ENCODE assay signal across 1 cellular context in genomic region chr1:151540021-151540981, GRCh38.
TF ChIP-seq lines count a peak whose summit lies in the region.

Gene TUFT1, plus strand, starts transcription at chr1:151540309. Its CDS starts 58 bp downstream, at chr1:151540367.

TF ChIP-seq in HEK293, 187 proteins besides CTCF, POLR2A, EP300 and RAD21 (continued from another document and continues in another):
- TF ChIP-seq ATF2 (tag by site-specific recombination; IDR thresholded peaks at IDR 0.05; ENCODE audit: low read depth), result peak; percentile 47
- TF ChIP-seq ZNF416 (tag by site-specific recombination; IDR thresholded peaks at IDR 0.05), result no peak
- TF ChIP-seq ZIC2 (tag by site-specific recombination; IDR thresholded peaks at IDR 0.05), result peak; percentile 56; the same call in 1 of the 2 replicates
- TF ChIP-seq ZNF10 (tag by site-specific recombination; IDR thresholded peaks at IDR 0.05), result peak; percentile 53; the same call in 1 of the 2 replicates
- TF ChIP-seq, protein P1, sequence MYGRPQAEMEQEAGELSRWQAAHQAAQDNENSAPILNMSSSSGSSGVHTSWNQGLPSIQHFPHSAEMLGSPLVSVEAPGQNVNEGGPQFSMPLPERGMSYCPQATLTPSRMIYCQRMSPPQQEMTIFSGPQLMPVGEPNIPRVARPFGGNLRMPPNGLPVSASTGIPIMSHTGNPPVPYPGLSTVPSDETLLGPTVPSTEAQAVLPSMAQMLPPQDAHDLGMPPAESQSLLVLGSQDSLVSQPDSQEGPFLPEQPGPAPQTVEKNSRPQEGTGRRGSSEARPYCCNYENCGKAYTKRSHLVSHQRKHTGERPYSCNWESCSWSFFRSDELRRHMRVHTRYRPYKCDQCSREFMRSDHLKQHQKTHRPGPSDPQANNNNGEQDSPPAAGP (tag by site-specific recombination; IDR thresholded peaks at IDR 0.05), result peak; percentile 80; the same call in 1 of the 2 replicates
- TF ChIP-seq KLF16 (tag by site-specific recombination; IDR thresholded peaks at IDR 0.05), result peak; percentile 97
- no peak for TF ChIP-seq ZNF157 (tag by site-specific recombination; IDR thresholded peaks at IDR 0.05)
- TF ChIP-seq ZNF146 (tag by site-specific recombination; IDR thresholded peaks at IDR 0.05), result no peak
- TF ChIP-seq ZNF624 (tag by site-specific recombination; IDR thresholded peaks at IDR 0.05), result no peak
- TF ChIP-seq, protein P2, sequence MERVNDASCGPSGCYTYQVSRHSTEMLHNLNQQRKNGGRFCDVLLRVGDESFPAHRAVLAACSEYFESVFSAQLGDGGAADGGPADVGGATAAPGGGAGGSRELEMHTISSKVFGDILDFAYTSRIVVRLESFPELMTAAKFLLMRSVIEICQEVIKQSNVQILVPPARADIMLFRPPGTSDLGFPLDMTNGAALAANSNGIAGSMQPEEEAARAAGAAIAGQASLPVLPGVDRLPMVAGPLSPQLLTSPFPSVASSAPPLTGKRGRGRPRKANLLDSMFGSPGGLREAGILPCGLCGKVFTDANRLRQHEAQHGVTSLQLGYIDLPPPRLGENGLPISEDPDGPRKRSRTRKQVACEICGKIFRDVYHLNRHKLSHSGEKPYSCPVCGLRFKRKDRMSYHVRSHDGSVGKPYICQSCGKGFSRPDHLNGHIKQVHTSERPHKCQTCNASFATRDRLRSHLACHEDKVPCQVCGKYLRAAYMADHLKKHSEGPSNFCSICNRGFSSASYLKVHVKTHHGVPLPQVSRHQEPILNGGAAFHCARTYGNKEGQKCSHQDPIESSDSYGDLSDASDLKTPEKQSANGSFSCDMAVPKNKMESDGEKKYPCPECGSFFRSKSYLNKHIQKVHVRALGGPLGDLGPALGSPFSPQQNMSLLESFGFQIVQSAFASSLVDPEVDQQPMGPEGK (tag by site-specific recombination; IDR thresholded peaks at IDR 0.05), result peak; percentile 83
- no peak for TF ChIP-seq ZNF169 (tag by site-specific recombination; IDR thresholded peaks at IDR 0.05)
- TF ChIP-seq ZNF488 (tag by site-specific recombination; IDR thresholded peaks at IDR 0.05), result no peak
- peak; percentile 95 for TF ChIP-seq ZBTB26 (tag by site-specific recombination; optimal IDR thresholded peaks at IDR 0.05)
- no peak; the same call in 1 of the 2 replicates for TF ChIP-seq ZNF341 (tag by site-specific recombination; IDR thresholded peaks at IDR 0.05; ENCODE audit: low read depth)
- no peak for TF ChIP-seq GLIS2 (tag by site-specific recombination; IDR thresholded peaks at IDR 0.05)
- no peak for TF ChIP-seq TSHZ1 (tag by site-specific recombination; IDR thresholded peaks at IDR 0.05; ENCODE audit: borderline replicate concordance)
- no peak for TF ChIP-seq ZNF37A (tag by site-specific recombination; IDR thresholded peaks at IDR 0.05)
- peak; percentile 93 for TF ChIP-seq ZBTB17 (tag by site-specific recombination; IDR thresholded peaks at IDR 0.05)
- TF ChIP-seq ZNF391 (tag by site-specific recombination; IDR thresholded peaks at IDR 0.05; ENCODE audit: borderline replicate concordance, low read depth), result peak; percentile 95; the same call in 1 of the 2 replicates
- no peak for TF ChIP-seq ZNF19 (tag by site-specific recombination; IDR thresholded peaks at IDR 0.05; ENCODE audit: low read depth)
- no peak for TF ChIP-seq ZNF530 (tag by site-specific recombination; IDR thresholded peaks at IDR 0.05; ENCODE audit: low read depth)
- TF ChIP-seq BCL11B (tag by site-specific recombination; IDR thresholded peaks at IDR 0.05; ENCODE audit: low read depth), result peak; percentile 76; the same call in 1 of the 2 replicates
- TF ChIP-seq, protein P3, sequence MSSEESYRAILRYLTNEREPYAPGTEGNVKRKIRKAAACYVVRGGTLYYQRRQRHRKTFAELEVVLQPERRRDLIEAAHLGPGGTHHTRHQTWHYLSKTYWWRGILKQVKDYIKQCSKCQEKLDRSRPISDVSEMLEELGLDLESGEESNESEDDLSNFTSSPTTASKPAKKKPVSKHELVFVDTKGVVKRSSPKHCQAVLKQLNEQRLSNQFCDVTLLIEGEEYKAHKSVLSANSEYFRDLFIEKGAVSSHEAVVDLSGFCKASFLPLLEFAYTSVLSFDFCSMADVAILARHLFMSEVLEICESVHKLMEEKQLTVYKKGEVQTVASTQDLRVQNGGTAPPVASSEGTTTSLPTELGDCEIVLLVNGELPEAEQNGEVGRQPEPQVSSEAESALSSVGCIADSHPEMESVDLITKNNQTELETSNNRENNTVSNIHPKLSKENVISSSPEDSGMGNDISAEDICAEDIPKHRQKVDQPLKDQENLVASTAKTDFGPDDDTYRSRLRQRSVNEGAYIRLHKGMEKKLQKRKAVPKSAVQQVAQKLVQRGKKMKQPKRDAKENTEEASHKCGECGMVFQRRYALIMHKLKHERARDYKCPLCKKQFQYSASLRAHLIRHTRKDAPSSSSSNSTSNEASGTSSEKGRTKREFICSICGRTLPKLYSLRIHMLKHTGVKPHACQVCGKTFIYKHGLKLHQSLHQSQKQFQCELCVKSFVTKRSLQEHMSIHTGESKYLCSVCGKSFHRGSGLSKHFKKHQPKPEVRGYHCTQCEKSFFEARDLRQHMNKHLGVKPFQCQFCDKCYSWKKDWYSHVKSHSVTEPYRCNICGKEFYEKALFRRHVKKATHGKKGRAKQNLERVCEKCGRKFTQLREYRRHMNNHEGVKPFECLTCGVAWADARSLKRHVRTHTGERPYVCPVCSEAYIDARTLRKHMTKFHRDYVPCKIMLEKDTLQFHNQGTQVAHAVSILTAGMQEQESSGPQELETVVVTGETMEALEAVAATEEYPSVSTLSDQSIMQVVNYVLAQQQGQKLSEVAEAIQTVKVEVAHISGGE (tag by site-specific recombination; conservative IDR thresholded peaks at IDR 0.05; ENCODE audit: low read depth), result peak; percentile 79
- no peak for TF ChIP-seq ZNF529 (tag by site-specific recombination; IDR thresholded peaks at IDR 0.05; ENCODE audit: insufficient replicate concordance)
- TF ChIP-seq, protein P4, sequence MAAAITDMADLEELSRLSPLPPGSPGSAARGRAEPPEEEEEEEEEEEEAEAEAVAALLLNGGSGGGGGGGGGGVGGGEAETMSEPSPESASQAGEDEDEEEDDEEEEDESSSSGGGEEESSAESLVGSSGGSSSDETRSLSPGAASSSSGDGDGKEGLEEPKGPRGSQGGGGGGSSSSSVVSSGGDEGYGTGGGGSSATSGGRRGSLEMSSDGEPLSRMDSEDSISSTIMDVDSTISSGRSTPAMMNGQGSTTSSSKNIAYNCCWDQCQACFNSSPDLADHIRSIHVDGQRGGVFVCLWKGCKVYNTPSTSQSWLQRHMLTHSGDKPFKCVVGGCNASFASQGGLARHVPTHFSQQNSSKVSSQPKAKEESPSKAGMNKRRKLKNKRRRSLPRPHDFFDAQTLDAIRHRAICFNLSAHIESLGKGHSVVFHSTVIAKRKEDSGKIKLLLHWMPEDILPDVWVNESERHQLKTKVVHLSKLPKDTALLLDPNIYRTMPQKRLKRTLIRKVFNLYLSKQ (tag by site-specific recombination; IDR thresholded peaks at IDR 0.05; ENCODE audit: borderline replicate concordance), result no peak
- TF ChIP-seq, protein P5, sequence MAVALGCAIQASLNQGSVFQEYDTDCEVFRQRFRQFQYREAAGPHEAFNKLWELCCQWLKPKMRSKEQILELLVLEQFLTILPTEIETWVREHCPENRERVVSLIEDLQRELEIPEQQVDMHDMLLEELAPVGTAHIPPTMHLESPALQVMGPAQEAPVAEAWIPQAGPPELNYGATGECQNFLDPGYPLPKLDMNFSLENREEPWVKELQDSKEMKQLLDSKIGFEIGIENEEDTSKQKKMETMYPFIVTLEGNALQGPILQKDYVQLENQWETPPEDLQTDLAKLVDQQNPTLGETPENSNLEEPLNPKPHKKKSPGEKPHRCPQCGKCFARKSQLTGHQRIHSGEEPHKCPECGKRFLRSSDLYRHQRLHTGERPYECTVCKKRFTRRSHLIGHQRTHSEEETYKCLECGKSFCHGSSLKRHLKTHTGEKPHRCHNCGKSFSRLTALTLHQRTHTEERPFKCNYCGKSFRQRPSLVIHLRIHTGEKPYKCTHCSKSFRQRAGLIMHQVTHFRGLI (tag by site-specific recombination; IDR thresholded peaks at IDR 0.05), result peak; percentile 53; the same call in 1 of the 2 replicates
- TF ChIP-seq ZNF221 (tag by site-specific recombination; IDR thresholded peaks at IDR 0.05; ENCODE audit: borderline replicate concordance), result 0 out of 2 replicates have a peak, but pooled peaks have one; percentile 31
- 0 out of 2 replicates have a peak, but pooled peaks have one; percentile 34 for TF ChIP-seq GLI4 (tag by site-specific recombination; IDR thresholded peaks at IDR 0.05)
- TF ChIP-seq IKZF3 (tag by site-specific recombination; IDR thresholded peaks at IDR 0.05), result no peak
- no peak for TF ChIP-seq ZNF140 (tag by site-specific recombination; IDR thresholded peaks at IDR 0.05)
- TF ChIP-seq, protein P6, sequence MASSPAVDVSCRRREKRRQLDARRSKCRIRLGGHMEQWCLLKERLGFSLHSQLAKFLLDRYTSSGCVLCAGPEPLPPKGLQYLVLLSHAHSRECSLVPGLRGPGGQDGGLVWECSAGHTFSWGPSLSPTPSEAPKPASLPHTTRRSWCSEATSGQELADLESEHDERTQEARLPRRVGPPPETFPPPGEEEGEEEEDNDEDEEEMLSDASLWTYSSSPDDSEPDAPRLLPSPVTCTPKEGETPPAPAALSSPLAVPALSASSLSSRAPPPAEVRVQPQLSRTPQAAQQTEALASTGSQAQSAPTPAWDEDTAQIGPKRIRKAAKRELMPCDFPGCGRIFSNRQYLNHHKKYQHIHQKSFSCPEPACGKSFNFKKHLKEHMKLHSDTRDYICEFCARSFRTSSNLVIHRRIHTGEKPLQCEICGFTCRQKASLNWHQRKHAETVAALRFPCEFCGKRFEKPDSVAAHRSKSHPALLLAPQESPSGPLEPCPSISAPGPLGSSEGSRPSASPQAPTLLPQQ (tag by site-specific recombination; IDR thresholded peaks at IDR 0.05), result peak; percentile 75
- TF ChIP-seq ZNF112 (tag by site-specific recombination; IDR thresholded peaks at IDR 0.05), result no peak
- TF ChIP-seq ZFHX2 (tag by site-specific recombination; conservative IDR thresholded peaks at IDR 0.05), result peak; percentile 53
- TF ChIP-seq ZNF202 (tag by site-specific recombination; IDR thresholded peaks at IDR 0.05; ENCODE audit: borderline replicate concordance), result no peak
- no peak for TF ChIP-seq ZNF155 (tag by site-specific recombination; IDR thresholded peaks at IDR 0.05)
- TF ChIP-seq, protein P7, sequence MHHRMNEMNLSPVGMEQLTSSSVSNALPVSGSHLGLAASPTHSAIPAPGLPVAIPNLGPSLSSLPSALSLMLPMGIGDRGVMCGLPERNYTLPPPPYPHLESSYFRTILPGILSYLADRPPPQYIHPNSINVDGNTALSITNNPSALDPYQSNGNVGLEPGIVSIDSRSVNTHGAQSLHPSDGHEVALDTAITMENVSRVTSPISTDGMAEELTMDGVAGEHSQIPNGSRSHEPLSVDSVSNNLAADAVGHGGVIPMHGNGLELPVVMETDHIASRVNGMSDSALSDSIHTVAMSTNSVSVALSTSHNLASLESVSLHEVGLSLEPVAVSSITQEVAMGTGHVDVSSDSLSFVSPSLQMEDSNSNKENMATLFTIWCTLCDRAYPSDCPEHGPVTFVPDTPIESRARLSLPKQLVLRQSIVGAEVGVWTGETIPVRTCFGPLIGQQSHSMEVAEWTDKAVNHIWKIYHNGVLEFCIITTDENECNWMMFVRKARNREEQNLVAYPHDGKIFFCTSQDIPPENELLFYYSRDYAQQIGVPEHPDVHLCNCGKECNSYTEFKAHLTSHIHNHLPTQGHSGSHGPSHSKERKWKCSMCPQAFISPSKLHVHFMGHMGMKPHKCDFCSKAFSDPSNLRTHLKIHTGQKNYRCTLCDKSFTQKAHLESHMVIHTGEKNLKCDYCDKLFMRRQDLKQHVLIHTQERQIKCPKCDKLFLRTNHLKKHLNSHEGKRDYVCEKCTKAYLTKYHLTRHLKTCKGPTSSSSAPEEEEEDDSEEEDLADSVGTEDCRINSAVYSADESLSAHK (tag by site-specific recombination; IDR thresholded peaks at IDR 0.05), result peak; percentile 42; the same call in 1 of the 2 replicates
